8 cellular contexts compared by ENCODE assay signal in genomic region chr22:43953988-43954771, GRCh38. TPM values are rescaled to one million over a fixed set of nuclear protein-coding genes. Genes with fewer than 3 reads are reported as not detected.
A peak's percentile ranks its signal among the peaks of the same experiment; 100 is the strongest.
DNase-seq lines count a peak whose midpoint lies in the region; ATAC-seq and TF ChIP-seq lines count a peak whose summit lies in the region.

No MANE protein-coding gene starts in this region.

- no peak for ATAC-seq in activated naive CD8-positive, alpha-beta T cell treated with anti-CD3 and anti-CD28 coated beads, Interleukin-2, amount 10 ng/mL, durations not matched to agents 7 days and 5 days (ENCODE audit: low read depth)
- ATAC-seq in memory B cell (ENCODE audit: low read depth): peak; percentile 26

- H3K27me3 Mint-ChIP-seq in activated naive CD8-positive, alpha-beta T cell treated with anti-CD3 and anti-CD28 coated beads, Interleukin-2, amount 10 ng/mL, durations not matched to agents 7 days and 5 days: no peaks in the 10 kb centered on the region
- no peaks in the 10 kb centered on the region for H3K27me3 Mint-ChIP-seq in memory B cell

- DNase-seq in AG04449 (ENCODE audit: low read depth, low spot score) (no peak), HL-60 (ENCODE audit: low read depth in 1 of 2, low spot score in 1 of 2) (peak in 1 of 2 experiments; percentile 14), memory B cell (ENCODE audit: low spot score in 2 of 2) (no peak), H4 (ENCODE audit: low spot score) (no peak), NCI-H510A (lab: John Stamatoyannopoulos, UW) (no peak), ACHN (no peak), AG08395 (ENCODE audit: low spot score) (no peak)
- DNase-seq in activated naive CD8-positive, alpha-beta T cell treated with anti-CD3 and anti-CD28 coated beads, Interleukin-2, amount 10 ng/mL, durations not matched to agents 7 days and 5 days: no peak

- H3K27ac Mint-ChIP-seq in activated naive CD8-positive, alpha-beta T cell treated with anti-CD3 and anti-CD28 coated beads, Interleukin-2, amount 10 ng/mL, durations not matched to agents 7 days and 5 days: peak overlapping the region; percentile 98
- H3K27ac Mint-ChIP-seq in memory B cell: peak overlapping the region; percentile 84

- peak overlapping the region; percentile 92 for H3K27ac ChIP-seq in HL-60 (replicated peaks)

- H3K4me3 Mint-ChIP-seq in activated naive CD8-positive, alpha-beta T cell treated with anti-CD3 and anti-CD28 coated beads, Interleukin-2, amount 10 ng/mL, durations not matched to agents 7 days and 5 days: peak overlapping the region; percentile 98
- peak overlapping the region; percentile 94 for H3K4me3 Mint-ChIP-seq in memory B cell

- H3K4me1 Mint-ChIP-seq in activated naive CD8-positive, alpha-beta T cell treated with anti-CD3 and anti-CD28 coated beads, Interleukin-2, amount 10 ng/mL, durations not matched to agents 7 days and 5 days: peaks cover 19% of the 10 kb centered on the region
- peaks cover 22% of the 10 kb centered on the region for H3K4me1 Mint-ChIP-seq in memory B cell

- no peaks in the 10 kb centered on the region for H3K36me3 Mint-ChIP-seq in activated naive CD8-positive, alpha-beta T cell treated with anti-CD3 and anti-CD28 coated beads, Interleukin-2, amount 10 ng/mL, durations not matched to agents 7 days and 5 days
- peaks cover 3% of the 10 kb centered on the region for H3K36me3 Mint-ChIP-seq in memory B cell

- in situ Hi-C loops in ACHN (cut with HindIII; ENCODE audit: low pct_ligation_motif_present, low pct_unique_long_range_greater_than_20kb, low sequenced_read_pairs): no loop called here

- no peaks in the 10 kb centered on the region for H3K27me3 ChIP-seq in HL-60 (ENCODE audit: insufficient read depth, poor library complexity, severe bottlenecking)

- no peak for TF ChIP-seq CTCF in AG04449 (IDR thresholded peaks at IDR 0.05; ENCODE audit: insufficient read depth, low read length, missing control alignments)
- no peak for TF ChIP-seq CTCF in HL-60 (IDR thresholded peaks at IDR 0.05; ENCODE audit: insufficient read depth, low read length)

- CTCF ChIA-PET in AG04449 (lab: Yijun Ruan, JAX): interaction anchor here (0.9 to 1.8 kb wide), 8 partner anchors 9 to 673 kb away, joined by 3 to 37 read pairs (median 4); no protein-coding TSS in a partner anchor

- POLR2A ChIA-PET in AG04449 (lab: Yijun Ruan, JAX): interaction anchor here (1.6 kb wide), 1 partner anchor 128 kb away, joined by 6 read pairs; no protein-coding TSS in a partner anchor
- POLR2A ChIA-PET in activated naive CD8-positive, alpha-beta T cell treated with anti-CD3 and anti-CD28 coated beads, Interleukin-2, amount 10 ng/mL, durations not matched to agents 7 days and 5 days (lab: Charles Lee): interaction anchor here (0.9 to 2.0 kb wide), 6 partner anchors 9 to 227 kb away, joined by 3 to 9 read pairs (median 5); partner anchors contain the start of genes EFCAB6, PARVB and PARVG

- no peaks in the 10 kb centered on the region for H3K9me3 Mint-ChIP-seq in activated naive CD8-positive, alpha-beta T cell treated with anti-CD3 and anti-CD28 coated beads, Interleukin-2, amount 10 ng/mL, durations not matched to agents 7 days and 5 days
- no peaks in the 10 kb centered on the region for H3K9me3 Mint-ChIP-seq in memory B cell

- peak overlapping the region; percentile 98 for H3K4me3 ChIP-seq in AG04449 (ENCODE audit: low read depth, low read length)
- peak overlapping the region; percentile 93 for H3K4me3 ChIP-seq in HL-60 (replicated peaks; ENCODE audit: insufficient read depth, low read length)

RNA-seq across cellular contexts. Expression of gene SAMM50, which starts 1.1 kb away (rescaled TPM):
- total RNA-seq in activated naive CD8-positive, alpha-beta T cell treated with anti-CD3 and anti-CD28 coated beads, Interleukin-2, amount 10 ng/mL, durations not matched to agents 7 days and 5 days: 10 to 100 TPM; 42.1 to 43.8 TPM
- 47.3 and 82.4 TPM in 2 replicates for total RNA-seq in H4 (2014; rRNA removed; shearing (Covaris generic))

RNA-seq across cellular contexts. Expression of gene PNPLA3, which starts 30.6 kb away (rescaled TPM):
- total RNA-seq in activated naive CD8-positive, alpha-beta T cell treated with anti-CD3 and anti-CD28 coated beads, Interleukin-2, amount 10 ng/mL, durations not matched to agents 7 days and 5 days: under 1 TPM in 1 of 2 experiments, not detected in 1; 0.45 TPM
- total RNA-seq in H4 (2014; rRNA removed; shearing (Covaris generic)): 5.2 and 7.8 TPM in 2 replicates
